ENCODE assay signal across 1 cellular context in genomic region chr11:87019582-87020271, GRCh38.
TF ChIP-seq lines count a peak whose summit lies in the region.

No MANE protein-coding gene starts in this region.

TF ChIP-seq in endothelial cell of umbilical vein, 7 proteins besides CTCF, POLR2A, EP300 and RAD21:
- TF ChIP-seq JUN (IDR thresholded peaks at IDR 0.05; ENCODE audit: borderline replicate concordance, insufficient read depth, insufficient read length, low read depth) (no peak), GATA2 (IDR thresholded peaks at IDR 0.05; ENCODE audit: insufficient read depth, insufficient read length, low read depth, low read length) (no peak), MYC (IDR thresholded peaks at IDR 0.05; ENCODE audit: low read depth, low read length) (no peak), POLR2AphosphoS5 (IDR thresholded peaks at IDR 0.05; ENCODE audit: insufficient read depth, low read depth, low read length) (no peak), FOS (IDR thresholded peaks at IDR 0.05; ENCODE audit: borderline replicate concordance, insufficient read depth, low read length) (no peak), MAX (IDR thresholded peaks at IDR 0.05; ENCODE audit: insufficient read depth, insufficient read length) (no peak), EZH2 (IDR thresholded peaks at IDR 0.05; ENCODE audit: borderline replicate concordance, low read depth, low read length, severe bottlenecking) (no peak)
